ENCODE assay signal across 9 cellular contexts in genomic region chr12:118358607-118359540, GRCh38. TPM values are rescaled to one million over a fixed set of nuclear protein-coding genes. Genes with fewer than 3 reads are reported as not detected.
A peak's percentile ranks its signal among the peaks of the same experiment; 100 is the strongest.
DNase-seq lines count a peak whose midpoint lies in the region; ATAC-seq and TF ChIP-seq lines count a peak whose summit lies in the region.
"Had no signal": no experiment of that assay in that cellular context is flagged by ENCODE, and none has a peak within 500 bp of the region (broad histone marks: within the 10 kb centered on the region; RNA-seq: fewer than 3 reads in every experiment).

No MANE protein-coding gene starts in this region.

- peaks cover 56% of the 10 kb centered on the region for H3K4me1 Mint-ChIP-seq in activated naive CD8-positive, alpha-beta T cell treated with anti-CD3 and anti-CD28 coated beads, Interleukin-2, amount 50 U/mL, for 24 hours

- H3K27ac ChIP-seq in neutrophil = peak overlapping the region; percentile 85
- H3K27ac ChIP-seq: testis had no signal

- ATAC-seq in activated naive CD8-positive, alpha-beta T cell treated with anti-CD3 and anti-CD28 coated beads, Interleukin-2, amount 50 U/mL, for 24 hours = no peak
- ATAC-seq in HG02623 (IDR thresholded peaks at IDR 0.05; ENCODE audit: unreplicated experiment) (no peak), HG02981 (IDR thresholded peaks at IDR 0.05; ENCODE audit: unreplicated experiment) (no peak), HG03457 (IDR thresholded peaks at IDR 0.05; ENCODE audit: unreplicated experiment) (no peak)

- H3K27ac Mint-ChIP-seq in activated naive CD8-positive, alpha-beta T cell treated with anti-CD3 and anti-CD28 coated beads, Interleukin-2, amount 50 U/mL, for 24 hours = peak overlapping the region; percentile 96

- H3K36me3 ChIP-seq in MG63 (no peaks in the 10 kb centered on the region; the same call in 1 of the 2 replicates), neutrophil (no peaks in the 10 kb centered on the region)

- no peaks in the 10 kb centered on the region for H3K27me3 Mint-ChIP-seq in activated naive CD8-positive, alpha-beta T cell treated with anti-CD3 and anti-CD28 coated beads, Interleukin-2, amount 50 U/mL, for 24 hours

- H3K27me3 ChIP-seq in MG63 (no peaks in the 10 kb centered on the region), neutrophil (no peaks in the 10 kb centered on the region)
- H3K27me3 ChIP-seq: testis had no signal

- H3K9me3 ChIP-seq in MG63 = peaks cover 1% of the 10 kb centered on the region; the same call in 1 of the 2 replicates
- no peaks in the 10 kb centered on the region for H3K9me3 ChIP-seq in neutrophil
- H3K9me3 ChIP-seq: testis had no signal

- peaks cover 3% of the 10 kb centered on the region for H3K9me3 Mint-ChIP-seq in activated naive CD8-positive, alpha-beta T cell treated with anti-CD3 and anti-CD28 coated beads, Interleukin-2, amount 50 U/mL, for 24 hours

- H3K4me3 Mint-ChIP-seq in activated naive CD8-positive, alpha-beta T cell treated with anti-CD3 and anti-CD28 coated beads, Interleukin-2, amount 50 U/mL, for 24 hours = peak overlapping the region; percentile 93

- DNase-seq in GM12864 (ENCODE audit: low read depth) (no peak), MG63 (no peak), NCI-H187 (lab: John Stamatoyannopoulos, UW) (no peak)
- DNase-seq in activated naive CD8-positive, alpha-beta T cell treated with anti-CD3 and anti-CD28 coated beads, Interleukin-2, amount 50 U/mL, for 24 hours = no peak
- DNase-seq: testis had no signal

- no peak for TF ChIP-seq CTCF in GM12864 (IDR thresholded peaks at IDR 0.05; ENCODE audit: low read depth, low read length, missing control alignments)
- no peak for TF ChIP-seq CTCF in neutrophil (IDR thresholded peaks at IDR 0.05)

- peak overlapping the region; percentile 61 for H3K4me3 ChIP-seq in GM12864 (ENCODE audit: low read depth, low read length)
- peak overlapping the region; percentile 18 for H3K4me3 ChIP-seq in MG63
- peak overlapping the region; percentile 24 to 43 for H3K4me3 ChIP-seq in neutrophil (ENCODE audit: low read depth in 1 of 2, low read length in 1 of 2)
- H3K4me3 ChIP-seq: testis had no signal

- H3K4me1 ChIP-seq in neutrophil (ENCODE audit: control insufficient read depth in 1 of 2, insufficient read depth in 1 of 2, low read depth in 1 of 2, low read length in 1 of 2) = peaks cover 71 to 72% of the 10 kb centered on the region in 2 experiments

- peaks cover 19% of the 10 kb centered on the region for H3K36me3 Mint-ChIP-seq in activated naive CD8-positive, alpha-beta T cell treated with anti-CD3 and anti-CD28 coated beads, Interleukin-2, amount 50 U/mL, for 24 hours (ENCODE audit: low read depth)

RNA-seq across cellular contexts. Expression of gene TAOK3, which starts 13.8 kb away (rescaled TPM):
- total RNA-seq in MG63 (2014; rRNA removed; shearing (Covaris generic); ENCODE audit: low replicate concordance) = 17.4 and 24.5 TPM in 2 replicates

RNA-seq across cellular contexts. Expression of gene SUDS3, which starts 17.5 kb away (rescaled TPM):
- 20.5 and 46.8 TPM in 2 replicates for total RNA-seq in MG63 (2014; rRNA removed; shearing (Covaris generic); ENCODE audit: low replicate concordance)
